12 cellular contexts compared by ENCODE assay signal in the genomic region with DNA sequence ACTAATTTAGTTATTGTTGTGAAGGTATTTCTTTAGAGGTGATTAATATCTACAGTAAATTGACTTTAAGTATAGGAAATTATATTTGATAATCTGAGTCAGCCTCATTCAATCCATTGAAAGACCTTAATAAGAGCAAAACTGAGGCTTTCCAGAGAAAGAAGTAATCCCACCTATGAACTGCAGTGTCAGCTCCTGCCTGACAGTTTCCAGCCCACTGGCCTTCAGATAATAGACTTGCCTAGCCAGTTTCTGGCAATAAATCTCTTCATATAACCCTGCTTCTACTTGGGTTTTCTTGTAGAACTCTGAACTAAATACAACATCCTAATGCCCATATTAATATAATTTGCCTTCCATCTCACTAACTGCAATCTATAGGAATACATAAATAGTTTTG.
DNase-seq lines count a peak whose midpoint lies in the region; ATAC-seq and TF ChIP-seq lines count a peak whose summit lies in the region.
"Had no signal": no experiment of that assay in that cellular context is flagged by ENCODE, and none has a peak within 500 bp of the region (broad histone marks: within the 10 kb centered on the region; RNA-seq: fewer than 3 reads in every experiment).

No MANE protein-coding gene starts in this region.

- H3K4me3 ChIP-seq in SK-N-SH (ENCODE audit: low read depth in 2 of 2, low read length in 1 of 2) = no peak overlapping the region
- H3K4me3 ChIP-seq in spleen = no peak overlapping the region
- H3K4me3 ChIP-seq: BLaER1 treated with 17β-estradiol and CSF1 and Interleukin-3, amounts not matched to agents 10 nM and 100 nM had no signal

- DNase-seq in SK-N-SH = no peak
- peak; percentile 38 for DNase-seq in NCI-H748 treated with DMSO at 0.1 percent for 48 hours (lab: John Stamatoyannopoulos, UW)
- peak; percentile 46 for DNase-seq in left kidney (ENCODE audit: low read depth, low spot score)
- no peak for DNase-seq in activated gamma-delta T cell (lab: John Stamatoyannopoulos, UW)
- no peak for DNase-seq in spleen
- DNase-seq: Calu3; CD8-positive, alpha-beta T cell; DMS79 treated with DMSO at 0.1 percent for 48 hours; GF-D8; H9 had no signal

- no peaks in the 10 kb centered on the region for H4K20me1 ChIP-seq in SK-N-SH (ENCODE audit: insufficient read depth)
- H4K20me1 ChIP-seq: BLaER1 treated with 17β-estradiol and CSF1 and Interleukin-3, amounts not matched to agents 10 nM and 100 nM had no signal

- H2AFZ ChIP-seq in SK-N-SH (ENCODE audit: low read depth) = no peak overlapping the region

- no peak for TF ChIP-seq RAD21 in SK-N-SH (IDR thresholded peaks at IDR 0.05; ENCODE audit: low read length)

- no peak for TF ChIP-seq CTCF in SK-N-SH (IDR thresholded peaks at IDR 0.05)
- no peak for TF ChIP-seq CTCF in spleen (IDR thresholded peaks at IDR 0.05 in 8 of 11, conservative IDR thresholded peaks at IDR 0.05 in 3 of 11)

- intact Hi-C loops in spleen (cut with DNase I; ENCODE audit: low total_unique reads) = no loop called here

- H3K27ac ChIP-seq in SK-N-SH (ENCODE audit: low read depth in 2 of 2, low read length in 1 of 2) (no peak overlapping the region), spleen (no peak overlapping the region)

- no peak for ATAC-seq in SK-N-SH treated with all-trans-retinoic acid at 6 μM for 48 hours
- ATAC-seq: CD8-positive, alpha-beta T cell had no signal

- H3K4me1 ChIP-seq in SK-N-SH (ENCODE audit: control insufficient read depth in 1 of 2, insufficient read depth in 2 of 2, low read depth in 1 of 2, low read length in 1 of 2) (no peaks in the 10 kb centered on the region), spleen (no peaks in the 10 kb centered on the region)

- H3K36me3 ChIP-seq in SK-N-SH (replicated peaks in 1 of 2; ENCODE audit: control insufficient read depth in 1 of 2, insufficient read depth in 2 of 2, low read length in 1 of 2) (no peaks in the 10 kb centered on the region), spleen (no peaks in the 10 kb centered on the region)
- H3K36me3 ChIP-seq: BLaER1 treated with 17β-estradiol and CSF1 and Interleukin-3, amounts not matched to agents 10 nM and 100 nM had no signal

- CTCF ChIA-PET in SK-N-SH (lab: Yijun Ruan, JAX) = no interaction called here

- no peaks in the 10 kb centered on the region for H3K9me2 ChIP-seq in SK-N-SH

- H3K9me3 ChIP-seq in SK-N-SH = no peaks in the 10 kb centered on the region
- H3K9me3 ChIP-seq in spleen = no peaks in the 10 kb centered on the region

- H3K9ac ChIP-seq in SK-N-SH = no peak overlapping the region
- H3K9ac ChIP-seq: BLaER1 treated with 17β-estradiol and CSF1 and Interleukin-3, amounts not matched to agents 10 nM and 100 nM had no signal

- H3K27me3 ChIP-seq in SK-N-SH (ENCODE audit: insufficient read depth) = no peaks in the 10 kb centered on the region
- no peaks in the 10 kb centered on the region for H3K27me3 ChIP-seq in spleen (replicated peaks in 1 of 7)
- H3K27me3 ChIP-seq: BLaER1 treated with 17β-estradiol and CSF1 and Interleukin-3, amounts not matched to agents 10 nM and 100 nM had no signal

- TF ChIP-seq EP300 in SK-N-SH (IDR thresholded peaks at IDR 0.05; ENCODE audit: borderline replicate concordance in 1 of 2, low read depth in 1 of 2, low read length in 1 of 2) = no peak

- H3F3A ChIP-seq in SK-N-SH (replicated peaks; ENCODE audit: insufficient read depth) = no peaks in the 10 kb centered on the region

- POLR2A ChIA-PET in SK-N-SH (lab: Yijun Ruan, JAX) = no interaction called here

- no peak for TF ChIP-seq POLR2A in spleen (IDR thresholded peaks at IDR 0.05)

- no peak overlapping the region for H3K4me2 ChIP-seq in SK-N-SH
- H3K4me2 ChIP-seq: BLaER1 treated with 17β-estradiol and CSF1 and Interleukin-3, amounts not matched to agents 10 nM and 100 nM had no signal

- H3K79me2 ChIP-seq in SK-N-SH (ENCODE audit: insufficient read depth) = no peaks in the 10 kb centered on the region

TF ChIP-seq in SK-N-SH treated with all-trans-retinoic acid at 6 μM for 48 hours, 23 proteins besides CTCF, POLR2A, EP300 and RAD21:
- no peak for TF ChIP-seq SNAI2 (CRISPR knock-in tag; IDR thresholded peaks at IDR 0.05)
- TF ChIP-seq ISL1 (CRISPR knock-in tag; IDR thresholded peaks at IDR 0.05) = peak; percentile 39; the same call in 1 of the 2 replicates

TF ChIP-seq in SK-N-SH, 30 proteins besides CTCF, POLR2A, EP300 and RAD21:
- no peak for TF ChIP-seq FOSL2 (IDR thresholded peaks at IDR 0.05; ENCODE audit: borderline replicate concordance, low read depth)
- TF ChIP-seq, protein P1, sequence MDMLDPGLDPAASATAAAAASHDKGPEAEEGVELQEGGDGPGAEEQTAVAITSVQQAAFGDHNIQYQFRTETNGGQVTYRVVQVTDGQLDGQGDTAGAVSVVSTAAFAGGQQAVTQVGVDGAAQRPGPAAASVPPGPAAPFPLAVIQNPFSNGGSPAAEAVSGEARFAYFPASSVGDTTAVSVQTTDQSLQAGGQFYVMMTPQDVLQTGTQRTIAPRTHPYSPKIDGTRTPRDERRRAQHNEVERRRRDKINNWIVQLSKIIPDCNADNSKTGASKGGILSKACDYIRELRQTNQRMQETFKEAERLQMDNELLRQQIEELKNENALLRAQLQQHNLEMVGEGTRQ (IDR thresholded peaks at IDR 0.05; ENCODE audit: borderline replicate concordance, low read depth, low read length) = no peak
- TF ChIP-seq MXI1 (IDR thresholded peaks at IDR 0.05; ENCODE audit: low read depth, low read length) = no peak
- TF ChIP-seq YY1 (IDR thresholded peaks at IDR 0.05; ENCODE audit: low read depth) = no peak
- TF ChIP-seq TAF1 (IDR thresholded peaks at IDR 0.05; ENCODE audit: borderline replicate concordance, low read depth, low read length) = no peak
- TF ChIP-seq NFIC (IDR thresholded peaks at IDR 0.05; ENCODE audit: borderline replicate concordance) = no peak

Comparison
In these comparisons a context has a peak if more than half of its experiments do, and no peak if none do; other contexts are left out.
1. DNase-seq: peak in NCI-H748 treated with DMSO at 0.1 percent for 48 hours (single experiment) and left kidney (single experiment); none in SK-N-SH (single experiment), activated gamma-delta T cell (single experiment) and spleen (single experiment).